Comparison of ENCODE assay signal across 8 cellular contexts in genomic region chr16:30096862-30097563, GRCh38. TPM values are rescaled to one million over a fixed set of nuclear protein-coding genes. Genes with fewer than 3 reads are reported as not detected.
DNase-seq lines count a peak whose midpoint lies in the region; ATAC-seq, FAIRE-seq and TF ChIP-seq lines count a peak whose summit lies in the region.

No MANE protein-coding gene starts in this region.

- TF ChIP-seq CTCF in SK-N-SH (IDR thresholded peaks at IDR 0.05): no peak
- no peak for TF ChIP-seq CTCF in kidney (IDR thresholded peaks at IDR 0.05; ENCODE audit: borderline replicate concordance, extremely low read depth, insufficient read depth)
- TF ChIP-seq CTCF in testis (IDR thresholded peaks at IDR 0.05): no peak

- H3F3A ChIP-seq in SK-N-SH (replicated peaks; ENCODE audit: insufficient read depth): peaks cover 11% of the 10 kb centered on the region

- H3K27ac ChIP-seq in SK-N-SH (ENCODE audit: low read depth in 2 of 2, low read length in 1 of 2) (peak overlapping the region; percentile 51 to 85; a peak in 3 of 4 replicates), kidney (ENCODE audit: low read depth in 2 of 2, low read length in 2 of 2) (peak overlapping the region in 1 of 2 donors; percentile 92), testis (peak overlapping the region in 1 of 2 donors; percentile 95)

- H3K9me3 ChIP-seq in SK-N-SH (no peaks in the 10 kb centered on the region), kidney (ENCODE audit: control insufficient read depth in 1 of 2, low read length in 2 of 2) (peaks cover 0 to 10% of the 10 kb centered on the region in 2 donors), testis (no peaks in the 10 kb centered on the region)

- TF ChIP-seq POLR2A in testis (IDR thresholded peaks at IDR 0.05): no peak

- peaks cover 4% of the 10 kb centered on the region; the same call in 1 of the 2 replicates for H3K79me2 ChIP-seq in SK-N-SH (ENCODE audit: insufficient read depth)

- DNase-seq in SK-N-SH (no peak), kidney (no peak), testis (no peak), COLO829 (ENCODE audit: low spot score) (no peak)
- DNase-seq in activated naive CD8-positive, alpha-beta T cell treated with anti-CD3 and anti-CD28 coated beads for 36 hours: no peak

- POLR2A ChIA-PET in SK-N-SH (lab: Yijun Ruan, JAX): interaction anchor here (1.4 kb wide), 1 partner anchor 32 kb away, joined by 5 read pairs; the partner anchor contains the start of gene ALDOA

- peaks cover 23% of the 10 kb centered on the region for H3K9me3 Mint-ChIP-seq in activated naive CD8-positive, alpha-beta T cell treated with anti-CD3 and anti-CD28 coated beads for 36 hours

- H4K20me1 ChIP-seq in SK-N-SH (ENCODE audit: insufficient read depth): no peaks in the 10 kb centered on the region

- H3K36me3 ChIP-seq in SK-N-SH (replicated peaks in 1 of 2; ENCODE audit: control insufficient read depth in 1 of 2, insufficient read depth in 2 of 2, low read length in 1 of 2) (no peaks in the 10 kb centered on the region), kidney (ENCODE audit: control insufficient read depth in 1 of 2, insufficient read depth in 2 of 2, low read length in 2 of 2) (peaks cover 4 to 10% of the 10 kb centered on the region in 2 donors), testis (ENCODE audit: low read depth, missing control alignments) (no peaks in the 10 kb centered on the region)

- intact Hi-C loops in kidney (cut with DNase I): no loop called here
- intact Hi-C loops in testis (cut with DNase I; ENCODE audit: low total_unique reads): no loop called here

- peaks cover 20% of the 10 kb centered on the region for H3K36me3 Mint-ChIP-seq in activated naive CD8-positive, alpha-beta T cell treated with anti-CD3 and anti-CD28 coated beads for 36 hours

- peak overlapping the region; percentile 75; the same call in 1 of the 2 replicates for H2AFZ ChIP-seq in SK-N-SH (ENCODE audit: low read depth)

- no peak for TF ChIP-seq RAD21 in SK-N-SH (IDR thresholded peaks at IDR 0.05; ENCODE audit: low read length)

- H3K9ac ChIP-seq in SK-N-SH (no peak overlapping the region), kidney (ENCODE audit: low read length in 2 of 2) (no peak overlapping the region)

- no peaks in the 10 kb centered on the region for H3K9me2 ChIP-seq in SK-N-SH

- no peaks in the 10 kb centered on the region for H3K27me3 Mint-ChIP-seq in activated naive CD8-positive, alpha-beta T cell treated with anti-CD3 and anti-CD28 coated beads for 36 hours

- H3K4me2 ChIP-seq in SK-N-SH: 0 out of 2 replicates have a peak overlapping the region, but pooled peaks have one; percentile 69

- ATAC-seq in SK-N-SH treated with all-trans-retinoic acid at 6 μM for 48 hours: no peak
- no peak for ATAC-seq in HG03565 (IDR thresholded peaks at IDR 0.05; ENCODE audit: unreplicated experiment)
- no peak for ATAC-seq in HG03196 (IDR thresholded peaks at IDR 0.05; ENCODE audit: unreplicated experiment)

- H3K27ac Mint-ChIP-seq in activated naive CD8-positive, alpha-beta T cell treated with anti-CD3 and anti-CD28 coated beads for 36 hours: peak overlapping the region; percentile 85

- H3K27me3 ChIP-seq in SK-N-SH (ENCODE audit: insufficient read depth): no peaks in the 10 kb centered on the region
- no peaks in the 10 kb centered on the region for H3K27me3 ChIP-seq in testis

- H3K4me1 ChIP-seq in SK-N-SH (ENCODE audit: control insufficient read depth in 1 of 2, insufficient read depth in 2 of 2, low read depth in 1 of 2, low read length in 1 of 2): peaks cover 0 to 27% of the 10 kb centered on the region in 2 experiments; a peak in 1 of 4 replicates
- H3K4me1 ChIP-seq in kidney (ENCODE audit: control insufficient read depth in 1 of 2, insufficient read depth in 1 of 2, low read depth in 1 of 2, low read length in 2 of 2): peaks cover 15 to 26% of the 10 kb centered on the region in 2 donors
- peaks cover 21% of the 10 kb centered on the region for H3K4me1 ChIP-seq in testis

- no peak for TF ChIP-seq EP300 in SK-N-SH (IDR thresholded peaks at IDR 0.05; ENCODE audit: borderline replicate concordance in 1 of 2, low read depth in 1 of 2, low read length in 1 of 2)

- WGBS in SK-N-SH (ENCODE audit: low lambda C conversion rate): 95% methylated on average over 18 of the region's 18 CpGs
- WGBS in testis, 2 donors: 70 to 81% methylated on average over 18 of the region's 18 CpGs

- peaks cover 26% of the 10 kb centered on the region for H3K4me1 Mint-ChIP-seq in activated naive CD8-positive, alpha-beta T cell treated with anti-CD3 and anti-CD28 coated beads for 36 hours

- no peak for FAIRE-seq in kidney (lab: Jason Lieb, UNC)

- CTCF ChIA-PET in SK-N-SH (lab: Yijun Ruan, JAX): interaction anchor here (1.4 to 2.2 kb wide), 2 partner anchors 15 to 23 kb away, joined by 3 to 12 read pairs; partner anchors contain the start of gene GDPD3

- H3K4me3 ChIP-seq in SK-N-SH (ENCODE audit: low read depth in 2 of 2, low read length in 1 of 2) (peak overlapping the region in 1 of 2 experiments; percentile 63; a peak in 1 of 4 replicates), kidney (ENCODE audit: low read length in 2 of 2) (peak overlapping the region; percentile 59 to 69), testis (peak overlapping the region; percentile 81 to 82)

- peak overlapping the region; percentile 67 for H3K4me3 Mint-ChIP-seq in activated naive CD8-positive, alpha-beta T cell treated with anti-CD3 and anti-CD28 coated beads for 36 hours

TF ChIP-seq in SK-N-SH, 30 proteins besides CTCF, POLR2A, EP300 and RAD21 (continues in another document):
- TF ChIP-seq GATA2 (CRISPR knock-in tag; IDR thresholded peaks at IDR 0.05): no peak
- no peak for TF ChIP-seq MAX (IDR thresholded peaks at IDR 0.05; ENCODE audit: low read depth)
- TF ChIP-seq NFIC (IDR thresholded peaks at IDR 0.05; ENCODE audit: borderline replicate concordance): no peak
- TF ChIP-seq NRF1 (IDR thresholded peaks at IDR 0.05; ENCODE audit: low read depth, low read length): no peak

TF ChIP-seq in SK-N-SH treated with all-trans-retinoic acid at 6 μM for 48 hours, 23 proteins besides CTCF, POLR2A, EP300 and RAD21 (continues in another document):
- TF ChIP-seq ISL1 (CRISPR knock-in tag; IDR thresholded peaks at IDR 0.05): no peak
- TF ChIP-seq PATZ1 (CRISPR knock-in tag; IDR thresholded peaks at IDR 0.05; ENCODE audit: borderline replicate concordance): no peak

RNA-seq across cellular contexts. Expression of gene YPEL3, which starts 1.0 kb away (rescaled TPM):
- 24.5 and 36.6 TPM in 2 replicates for polyA plus RNA-seq in SK-N-SH (2012; rRNA removed)
- polyA plus RNA-seq in SK-N-SH (2012; cell fraction: cytosol; rRNA removed): 18.7 and 27.1 TPM in 2 replicates
- polyA plus RNA-seq in SK-N-SH (2012; cell fraction: nucleus; rRNA removed): 65.2 and 90.5 TPM in 2 replicates
- total RNA-seq in activated naive CD8-positive, alpha-beta T cell treated with anti-CD3 and anti-CD28 coated beads for 36 hours: 10 to 100 TPM; 11.8 to 12.1 TPM
- total RNA-seq in kidney: 40.0 TPM
- polyA plus RNA-seq in kidney (ENCODE audit: insufficient read depth, low read depth, low replicate concordance): 107 TPM
- total RNA-seq in testis: 10 to 100 TPM; 69.4 to 75.3 TPM
- 55.3 TPM for polyA plus RNA-seq in testis (ENCODE audit: insufficient read depth, low read depth, low replicate concordance)

RNA-seq across cellular contexts. Expression of gene TBX6, which starts 5.3 kb away (rescaled TPM):
- polyA plus RNA-seq in SK-N-SH (2012; rRNA removed) (0.16 and 0.18 TPM in 2 replicates), kidney (ENCODE audit: insufficient read depth, low read depth, low replicate concordance) (0.62 TPM), testis (ENCODE audit: insufficient read depth, low read depth, low replicate concordance) (1.7 TPM)
- 0.05 and 0.08 TPM in 2 replicates for polyA plus RNA-seq in SK-N-SH (2012; cell fraction: cytosol; rRNA removed)
- 0.46 and 0.88 TPM in 2 replicates for polyA plus RNA-seq in SK-N-SH (2012; cell fraction: nucleus; rRNA removed)
- total RNA-seq in activated naive CD8-positive, alpha-beta T cell treated with anti-CD3 and anti-CD28 coated beads for 36 hours: 1 to 10 TPM in 1 of 2 experiments, under 1 TPM in 1; 0.74 to 1.1 TPM
- total RNA-seq in kidney (1.6 TPM), testis (1 to 10 TPM; 1.3 to 2.9 TPM)

RNA-seq across cellular contexts. Expression of gene GDPD3, which starts 16.3 kb away (rescaled TPM):
- polyA plus RNA-seq in SK-N-SH (2012; rRNA removed) (1.5 and 2.3 TPM in 2 replicates), kidney (ENCODE audit: insufficient read depth, low read depth, low replicate concordance) (17.7 TPM), testis (ENCODE audit: insufficient read depth, low read depth, low replicate concordance) (7.2 TPM)
- polyA plus RNA-seq in SK-N-SH (2012; cell fraction: cytosol; rRNA removed): 0.54 and 0.60 TPM in 2 replicates
- 19.2 and 22.3 TPM in 2 replicates for polyA plus RNA-seq in SK-N-SH (2012; cell fraction: nucleus; rRNA removed)
- 1 to 10 TPM; 1.7 to 4.3 TPM for total RNA-seq in activated naive CD8-positive, alpha-beta T cell treated with anti-CD3 and anti-CD28 coated beads for 36 hours
- total RNA-seq in kidney (3.6 TPM), testis (1 to 10 TPM; 1.5 to 4.0 TPM)

RNA-seq across cellular contexts. Expression of gene PPP4C, which starts 21.2 kb away (rescaled TPM):
- polyA plus RNA-seq in SK-N-SH (2012; rRNA removed) (325 and 339 TPM in 2 replicates), kidney (ENCODE audit: insufficient read depth, low read depth, low replicate concordance) (107 TPM), testis (ENCODE audit: insufficient read depth, low read depth, low replicate concordance) (154 TPM)
- polyA plus RNA-seq in SK-N-SH (2012; cell fraction: cytosol; rRNA removed): 180 and 242 TPM in 2 replicates
- polyA plus RNA-seq in SK-N-SH (2012; cell fraction: nucleus; rRNA removed): 296 and 355 TPM in 2 replicates
- total RNA-seq in activated naive CD8-positive, alpha-beta T cell treated with anti-CD3 and anti-CD28 coated beads for 36 hours: 100 to 1,000 TPM; 125 to 127 TPM
- total RNA-seq in kidney (78.8 TPM), testis (100 to 1,000 TPM in 1 of 2 donors, 10 to 100 TPM in 1; 82.1 to 109 TPM)

RNA-seq across cellular contexts. Expression of gene MAPK3, which starts 26.0 kb away (rescaled TPM):
- 65.6 and 67.3 TPM in 2 replicates for polyA plus RNA-seq in SK-N-SH (2012; rRNA removed)
- 43.2 and 51.4 TPM in 2 replicates for polyA plus RNA-seq in SK-N-SH (2012; cell fraction: cytosol; rRNA removed)
- 77.9 and 84.2 TPM in 2 replicates for polyA plus RNA-seq in SK-N-SH (2012; cell fraction: nucleus; rRNA removed)
- 10 to 100 TPM; 38.9 to 41.6 TPM for total RNA-seq in activated naive CD8-positive, alpha-beta T cell treated with anti-CD3 and anti-CD28 coated beads for 36 hours
- total RNA-seq in kidney: 77.7 TPM
- polyA plus RNA-seq in kidney (ENCODE audit: insufficient read depth, low read depth, low replicate concordance): 90.0 TPM
- 10 to 100 TPM; 69.4 to 81.8 TPM for total RNA-seq in testis
- polyA plus RNA-seq in testis (ENCODE audit: insufficient read depth, low read depth, low replicate concordance): 109 TPM
